14 cellular contexts compared by ENCODE assay signal in the genomic region with DNA sequence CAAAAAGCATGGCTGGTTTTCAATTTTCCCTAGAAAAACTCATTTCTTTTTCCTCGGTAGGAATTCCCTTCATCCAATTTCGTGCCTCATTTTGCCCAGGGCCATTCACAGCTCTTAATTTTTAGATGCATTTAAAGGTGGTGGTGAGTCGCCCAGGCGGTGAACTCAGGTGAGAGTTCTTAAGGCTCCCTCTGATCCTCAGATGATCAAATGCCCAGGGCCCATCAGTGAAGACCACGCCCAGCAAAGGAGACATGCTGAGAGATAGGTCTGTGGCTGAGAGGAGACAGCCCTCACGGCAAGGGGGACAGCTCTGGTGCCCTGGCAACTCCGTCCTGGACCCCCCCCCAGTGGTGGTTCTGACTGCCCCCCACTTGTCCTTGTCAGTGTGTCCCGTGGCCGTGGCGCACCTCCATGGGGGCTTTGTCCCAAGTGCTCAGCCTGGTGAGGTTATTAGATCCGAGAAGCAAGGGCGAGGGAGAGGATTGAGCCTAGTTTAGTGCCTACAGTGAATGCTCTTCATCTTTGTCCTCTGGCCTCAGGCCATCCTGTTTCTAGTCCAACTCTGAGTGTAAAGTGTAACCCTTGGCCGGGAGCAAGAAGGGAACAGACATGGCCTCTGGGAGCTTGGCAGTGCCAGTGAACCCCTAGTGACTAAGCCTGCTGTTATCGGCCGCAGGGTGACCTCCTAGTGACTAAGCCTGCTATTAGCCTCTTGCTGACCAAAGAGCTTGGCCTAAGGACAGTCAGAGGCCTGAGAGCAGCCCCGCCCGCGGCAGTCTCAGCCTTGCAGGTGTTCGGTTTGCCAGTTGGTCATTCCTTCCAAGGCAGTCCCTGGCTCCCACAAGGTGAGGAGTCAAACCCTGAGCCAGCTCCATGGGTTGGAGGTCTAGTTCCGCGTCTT.
DNase-seq lines count a peak whose midpoint lies in the region; ATAC-seq and TF ChIP-seq lines count a peak whose summit lies in the region.
"Had no signal": no experiment of that assay in that cellular context is flagged by ENCODE, and none has a peak within 500 bp of the region (broad histone marks: within the 10 kb centered on the region; RNA-seq: fewer than 3 reads in every experiment).

No MANE protein-coding gene starts in this region.

- in situ Hi-C loops in Caki2 (cut with HindIII; ENCODE audit: low pct_unique_long_range_greater_than_20kb, low sequenced_read_pairs), result no loop called here

- H3K9me3 Mint-ChIP-seq in mesothelial cell of epicardium, result no peaks in the 10 kb centered on the region
- H3K9me3 Mint-ChIP-seq: CD8-positive, alpha-beta memory T cell had no signal

- no peaks in the 10 kb centered on the region for H3K9me3 ChIP-seq in Peyer's patch

- H3K4me3 ChIP-seq in Peyer's patch, result no peak overlapping the region
- no peak overlapping the region for H3K4me3 ChIP-seq in foreskin fibroblast (ENCODE audit: low read depth in 1 of 2, low read length in 2 of 2)

- H3K4me3 Mint-ChIP-seq in mesothelial cell of epicardium, result no peak overlapping the region
- H3K4me3 Mint-ChIP-seq: CD8-positive, alpha-beta memory T cell had no signal

- H3K27ac ChIP-seq in Peyer's patch, result peak overlapping the region in 3 of 4 donors; percentile 40 to 88 (median 71)
- H3K27ac ChIP-seq: foreskin keratinocyte had no signal

- peak; percentile 52 for ATAC-seq in omental fat pad (ENCODE audit: low FRiP score)
- no peak for ATAC-seq in GM21447 (IDR thresholded peaks at IDR 0.05; ENCODE audit: unreplicated experiment)
- ATAC-seq in GM21737 (IDR thresholded peaks at IDR 0.05; ENCODE audit: unreplicated experiment), result no peak
- no peak for ATAC-seq in HG03571 (IDR thresholded peaks at IDR 0.05; ENCODE audit: unreplicated experiment)
- ATAC-seq: foreskin keratinocyte had no signal

- no peak for TF ChIP-seq POLR2A in Peyer's patch (IDR thresholded peaks at IDR 0.05)

- H3K4me1 ChIP-seq in Peyer's patch, result no peaks in the 10 kb centered on the region
- H3K4me1 ChIP-seq: foreskin keratinocyte had no signal

- no peaks in the 10 kb centered on the region for H3K27me3 Mint-ChIP-seq in mesothelial cell of epicardium (ENCODE audit: low read depth)

- peaks cover 8% of the 10 kb centered on the region for H3K4me1 Mint-ChIP-seq in mesothelial cell of epicardium
- H3K4me1 Mint-ChIP-seq: CD8-positive, alpha-beta memory T cell had no signal

- no peak overlapping the region for H3K27ac Mint-ChIP-seq in mesothelial cell of epicardium
- H3K27ac Mint-ChIP-seq: CD8-positive, alpha-beta memory T cell had no signal

- DNase-seq in Caki2 (ENCODE audit: low read depth) (peak; percentile 74), Peyer's patch (peak in 2 of 3 donors; percentile 78 to 83), foreskin fibroblast (peak; percentile 58 to 83), omental fat pad (ENCODE audit: low spot score) (no peak), mesothelial cell of epicardium (ENCODE audit: low spot score in 2 of 2, unreplicated experiment in 2 of 2) (no peak)
- DNase-seq: foreskin keratinocyte; NCI-H1105 treated with DMSO at 0.1 percent for 48 hours; stimulated activated CD4-positive, alpha-beta T cell treated with anti-CD3 and anti-CD28 coated beads, Interleukin-15, amount 100 ng/mL, for 24 hours; stimulated activated naive CD4-positive, alpha-beta T cell; T-helper 9 cell had no signal

- H3K36me3 Mint-ChIP-seq in mesothelial cell of epicardium, result no peaks in the 10 kb centered on the region
- H3K36me3 Mint-ChIP-seq: CD8-positive, alpha-beta memory T cell had no signal

- TF ChIP-seq CTCF in Peyer's patch (IDR thresholded peaks at IDR 0.05), result no peak
- no peak for TF ChIP-seq CTCF in foreskin fibroblast (IDR thresholded peaks at IDR 0.05; ENCODE audit: low read depth, low read length)
- no peak for TF ChIP-seq CTCF in omental fat pad (IDR thresholded peaks at IDR 0.05)
- TF ChIP-seq CTCF in mesothelial cell of epicardium (IDR thresholded peaks at IDR 0.05; ENCODE audit: unreplicated experiment), result no peak

- H3K36me3 ChIP-seq in Peyer's patch, result no peaks in the 10 kb centered on the region

- H3K27me3 ChIP-seq in Peyer's patch, result no peaks in the 10 kb centered on the region
- H3K27me3 ChIP-seq: foreskin keratinocyte had no signal

Comparison
In these comparisons a context has a peak if more than half of its experiments do, and no peak if none do; other contexts are left out.
1. DNase-seq: peak in Caki2 (single experiment), Peyer's patch (2 of 3) and foreskin fibroblast (2 of 2); none in omental fat pad (single experiment) and mesothelial cell of epicardium (0 of 2).